Comparison of ENCODE assay signal across 27 cellular contexts in the genomic region with DNA sequence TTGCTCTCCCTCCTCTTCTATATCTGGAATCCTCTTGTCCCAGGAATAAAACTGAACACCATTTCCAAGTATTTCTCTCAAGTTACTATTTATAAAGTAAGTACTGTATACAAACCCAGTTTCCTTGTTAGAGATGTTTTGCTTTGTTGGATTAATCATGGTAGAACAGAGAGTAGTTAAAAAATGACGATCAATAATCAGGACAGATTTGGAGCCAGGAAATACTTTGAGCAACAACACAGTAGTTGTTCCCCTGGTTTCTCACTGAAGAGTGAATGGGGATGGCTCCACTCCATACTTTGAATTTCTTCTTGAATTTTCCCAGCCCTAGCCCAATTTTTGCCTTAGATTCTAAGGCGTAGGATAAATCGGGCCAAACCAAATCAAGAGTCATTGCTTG.
"Had no signal": no experiment of that assay in that cellular context is flagged by ENCODE, and none has a peak within 500 bp of the region (broad histone marks: within the 10 kb centered on the region; RNA-seq: fewer than 3 reads in every experiment).

No MANE protein-coding gene starts in this region.

- H3K4me3 ChIP-seq: breast epithelium, colonic mucosa, dorsolateral prefrontal cortex, heart right ventricle, pancreas, prostate gland, spleen had no signal

- H3K4me1 ChIP-seq: breast epithelium, prostate gland had no signal

- ATAC-seq: activated CD4-positive, CD25-positive, alpha-beta regulatory T cell treated with anti-CD3 and anti-CD28 coated beads, Interleukin-2, amount 50 U/mL, for 24 hours; effector memory CD8-positive, alpha-beta T cell; foreskin keratinocyte; naive thymus-derived CD8-positive, alpha-beta T cell; T-helper 17 cell had no signal

- DNase-seq: activated CD4-positive, alpha-beta T cell treated with anti-CD3 and anti-CD28 coated beads for 48 hours; activated CD4-positive, alpha-beta T cell treated with anti-CD3 and anti-CD28 coated beads, Interleukin-2, amount 50 U/mL, for 48 hours; activated CD8-positive, alpha-beta memory T cell treated with anti-CD3 and anti-CD28 coated beads for 24 hours; activated effector memory CD4-positive, alpha-beta T cell treated with anti-CD3 and anti-CD28 coated beads, Interleukin-2, amount 50 U/mL, for 16 hours; activated naive CD4-positive, alpha-beta T cell treated with anti-CD3 and anti-CD28 coated beads for 36 hours; activated naive CD8-positive, alpha-beta T cell treated with anti-CD3 and anti-CD28 coated beads, Interleukin-2, amount 10 ng/mL, durations not matched to agents 7 days and 5 days; colonic mucosa; dorsolateral prefrontal cortex; effector memory CD8-positive, alpha-beta T cell; foreskin keratinocyte; heart right ventricle; naive thymus-derived CD8-positive, alpha-beta T cell; nucleus accumbens; pancreas; spleen; stimulated activated CD4-positive, alpha-beta T cell treated with anti-CD3 and anti-CD28 coated beads, Interleukin-2, amount 100 ng/mL, for 48 hours; stimulated activated naive CD4-positive, alpha-beta T cell treated with Interleukin-2 at 50 U/mL for 16 hours; T-helper 17 cell; T1000; WERI-Rb-1 had no signal

- H3K27ac Mint-ChIP-seq: activated naive CD4-positive, alpha-beta T cell treated with anti-CD3 and anti-CD28 coated beads for 36 hours; activated naive CD8-positive, alpha-beta T cell treated with anti-CD3 and anti-CD28 coated beads, Interleukin-2, amount 10 ng/mL, durations not matched to agents 7 days and 5 days; effector memory CD8-positive, alpha-beta T cell; naive thymus-derived CD8-positive, alpha-beta T cell; T-helper 17 cell had no signal

- H3K27me3 Mint-ChIP-seq: T-helper 17 cell had no signal

- H3K9me3 ChIP-seq: breast epithelium, colonic mucosa, heart right ventricle, pancreas, prostate gland, spleen had no signal

- H3K27me3 ChIP-seq: breast epithelium, colonic mucosa, dorsolateral prefrontal cortex, foreskin keratinocyte, heart right ventricle, pancreas, spleen had no signal

- H3K4me3 Mint-ChIP-seq: activated naive CD4-positive, alpha-beta T cell treated with anti-CD3 and anti-CD28 coated beads for 36 hours; activated naive CD8-positive, alpha-beta T cell treated with anti-CD3 and anti-CD28 coated beads, Interleukin-2, amount 10 ng/mL, durations not matched to agents 7 days and 5 days; effector memory CD8-positive, alpha-beta T cell; mesothelial cell of epicardium; naive thymus-derived CD8-positive, alpha-beta T cell; neural crest cell; T-helper 17 cell had no signal

- H3K36me3 ChIP-seq: breast epithelium, colonic mucosa, pancreas, prostate gland had no signal

- H3K27ac ChIP-seq: breast epithelium, colonic mucosa, dorsolateral prefrontal cortex, foreskin keratinocyte, prostate gland, WERI-Rb-1 had no signal

- FAIRE-seq: endothelial cell of umbilical vein, pancreas, urothelium cell line had no signal

- H3K9me3 Mint-ChIP-seq: effector memory CD8-positive, alpha-beta T cell had no signal
